In the genomic region with DNA sequence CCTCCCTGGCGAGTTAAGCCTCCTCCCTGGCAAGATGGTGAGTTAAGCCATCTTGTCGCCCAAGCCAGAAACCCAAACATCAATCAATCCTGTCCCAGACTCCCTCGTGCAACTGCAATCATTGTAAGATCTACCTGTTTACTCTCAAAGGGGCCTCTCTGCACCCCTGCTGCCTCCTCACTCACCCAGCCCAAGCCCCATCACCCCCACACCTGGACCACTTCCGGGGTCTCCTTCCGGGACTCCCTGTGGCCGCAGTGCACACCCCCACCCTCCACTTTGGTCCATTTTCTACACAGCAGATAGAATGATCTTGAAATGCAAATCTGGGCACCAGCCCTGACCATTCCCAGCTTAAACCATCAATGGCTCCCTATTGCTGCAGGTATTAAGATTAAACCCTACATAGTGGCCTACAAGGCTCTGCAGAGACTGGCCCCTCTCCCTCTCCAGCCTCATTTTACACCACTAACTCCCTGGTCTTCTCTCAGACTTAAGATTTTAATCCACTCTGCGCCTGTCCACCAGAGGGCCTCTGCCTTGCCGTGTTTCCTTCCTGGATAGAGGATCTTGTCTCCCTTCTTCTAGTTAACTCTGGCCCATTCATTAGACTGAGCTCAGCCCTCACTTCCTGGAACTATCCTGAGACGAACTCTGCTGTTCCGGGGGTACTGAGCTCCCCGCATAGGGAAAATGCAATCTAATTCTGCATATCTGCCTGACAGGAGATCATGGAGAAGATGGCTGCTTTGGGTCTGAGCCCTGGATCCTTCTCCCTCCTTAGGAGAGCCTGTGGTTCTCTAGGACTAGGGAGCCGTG, we compare ENCODE assay signal across 8 cellular contexts. TPM values are rescaled to one million over a fixed set of nuclear protein-coding genes. Genes with fewer than 3 reads are reported as not detected.
A peak's percentile ranks its signal among the peaks of the same experiment; 100 is the strongest.
DNase-seq lines count a peak whose midpoint lies in the region; ATAC-seq, FAIRE-seq and TF ChIP-seq lines count a peak whose summit lies in the region.

No MANE protein-coding gene starts in this region.

- H3K27ac ChIP-seq in A673 (ENCODE audit: low read depth, low read length, poor library complexity, severe bottlenecking) (no peak overlapping the region), pancreas (no peak overlapping the region)

- TF ChIP-seq CTCF in A673 (conservative IDR thresholded peaks at IDR 0.05; ENCODE audit: low read depth, low read length) (peak; percentile 69), GM12873 (IDR thresholded peaks at IDR 0.05; ENCODE audit: insufficient read depth, low read depth, low read length, missing control alignments) (peak; percentile 54), fibroblast of mammary gland (conservative IDR thresholded peaks at IDR 0.05; ENCODE audit: control insufficient read depth, insufficient read depth, low read depth, low read length) (peak; percentile 72), pancreas (IDR thresholded peaks at IDR 0.05) (peak in 3 of 4 donors; percentile 7 to 19 (median 11))

- H3K9me3 ChIP-seq in A673 (ENCODE audit: low read depth, low read length, poor library complexity, severe bottlenecking) (no peaks in the 10 kb centered on the region), pancreas (no peaks in the 10 kb centered on the region)

- FAIRE-seq in RCC 7860 (lab: Jason Lieb, UNC) (no peak), pancreas (lab: Jason Lieb, UNC) (no peak)

- H3K4me1 ChIP-seq in A673 (ENCODE audit: insufficient read depth, low read length, poor library complexity, severe bottlenecking): no peaks in the 10 kb centered on the region
- H3K4me1 ChIP-seq in pancreas: no peaks in the 10 kb centered on the region

- H3K36me3 ChIP-seq in A673 (ENCODE audit: insufficient read depth, low read length, poor library complexity, severe bottlenecking) (no peaks in the 10 kb centered on the region), pancreas (no peaks in the 10 kb centered on the region)

- no TSS peak for BruUV-seq in A673 (replicated peaks; lab: Mats Ljungman, UMichigan)

- no peak overlapping the region for H3K4me3 ChIP-seq in A673 (ENCODE audit: low read depth, low read length, poor library complexity, severe bottlenecking)
- H3K4me3 ChIP-seq in fibroblast of mammary gland (ENCODE audit: control insufficient read depth, low read depth, low read length): no peak overlapping the region
- no peak overlapping the region for H3K4me3 ChIP-seq in pancreas

- 36 to 44% methylated on average over 12 of the region's 12 CpGs for WGBS in pancreas, 2 donors

- POLR2A ChIA-PET in A673 (lab: Charles Lee; ENCODE audit: low non-redundant PET): no interaction called here

- CTCF ChIA-PET in A673 (lab: Charles Lee): interaction anchor here (1.3 kb wide), 1 partner anchor 109 kb away, joined by 15 read pairs; no protein-coding TSS in a partner anchor

- peak; percentile 69 for DNase-seq in A673 (ENCODE audit: low spot score)
- DNase-seq in RCC 7860 (ENCODE audit: low spot score): peak; percentile 21
- DNase-seq in fibroblast of mammary gland (ENCODE audit: low read depth): peak; percentile 56
- peak in 1 of 6 donors; percentile 15 for DNase-seq in pancreas

- intact Hi-C loops in A673 (cut with micrococcal nuclease; ENCODE audit: unreplicated experiment) (loop anchor here (1.0 kb wide), 1 partner anchor 109 kb away; no protein-coding TSS in a partner anchor), pancreas (cut with DNase I) (no loop called here)

- ATAC-seq in pancreas: peak in 3 of 4 donors; percentile 39 to 57 (median 50)
- no peak for ATAC-seq in HG03139 (IDR thresholded peaks at IDR 0.05; ENCODE audit: unreplicated experiment)
- no peak for ATAC-seq in HG02763 (IDR thresholded peaks at IDR 0.05; ENCODE audit: unreplicated experiment)
- no peak for ATAC-seq in HG03196 (IDR thresholded peaks at IDR 0.05; ENCODE audit: unreplicated experiment)

- no peaks in the 10 kb centered on the region for H3K27me3 ChIP-seq in A673 (replicated peaks; ENCODE audit: insufficient read depth, low read depth, low read length, poor library complexity)
- H3K27me3 ChIP-seq in pancreas: no peaks in the 10 kb centered on the region

RNA-seq across cellular contexts. Expression of gene SLC6A1, which starts 41.9 kb away (rescaled TPM):
- not detected in 2 replicates for total RNA-seq in A673 (2021)
- total RNA-seq in pancreas: under 1 TPM in 5 of 6 donors, not detected in 1; 0.19 to 0.56 (median 0.34) TPM
- polyA plus RNA-seq in pancreas: 1 to 10 TPM in 1 of 2 donors, under 1 TPM in 1; 0.68 to 1.7 TPM

Comparison
In these comparisons a context has a peak if more than half of its experiments do, and no peak if none do; other contexts are left out.
1. CTCF ChIP-seq: peak in every context shown above with its lines; median percentile 72 in fibroblast of mammary gland; 69 in A673; 54 in GM12873; 11 in pancreas.
2. ATAC-seq: peak in pancreas (3 of 4); none in HG03139 (single experiment), HG02763 (single experiment) and HG03196 (single experiment).